Comparison of ENCODE assay signal across 31 cellular contexts in genomic region chr6:71491844-71492243, GRCh38.
"Had no signal": no experiment of that assay in that cellular context is flagged by ENCODE, and none has a peak within 500 bp of the region (broad histone marks: within the 10 kb centered on the region; RNA-seq: fewer than 3 reads in every experiment).

No MANE protein-coding gene starts in this region.

- H3K27ac ChIP-seq: adrenal gland, body of pancreas, brain microvascular endothelial cell, breast epithelium, VCaP had no signal

- H3K36me3 ChIP-seq: adrenal gland, brain microvascular endothelial cell, breast epithelium had no signal

- H3K4me3 ChIP-seq: adrenal gland, body of pancreas, breast epithelium had no signal

- ATAC-seq: activated CD8-positive, alpha-beta T cell treated with anti-CD3 and anti-CD28 coated beads for 36 hours; activated naive CD4-positive, alpha-beta T cell treated with anti-CD3 and anti-CD28 coated beads, Interleukin-2, amount 50 U/mL, for 72 hours; activated T-cell treated with anti-CD3 and anti-CD28 coated beads, Interleukin-2, amount 50 U/mL, for 4 hours; activated T-cell treated with anti-CD3 and anti-CD28 coated beads, Interleukin-2, amount 50 U/mL, for 72 hours; activated T-helper 17 cell treated with anti-CD3 and anti-CD28 coated beads, Interleukin-2, amount 50 U/mL, for 72 hours; body of pancreas had no signal

- H3K4me1 ChIP-seq: breast epithelium had no signal

- H3K27me3 ChIP-seq: adrenal gland, body of pancreas, brain microvascular endothelial cell, breast epithelium had no signal

- H3K9me3 ChIP-seq: adrenal gland, body of pancreas, breast epithelium had no signal

- DNase-seq: activated B cell treated with CpG ODN at 0.5 μM for 24 hours; activated CD4-positive, alpha-beta memory T cell treated with anti-CD3 and anti-CD28 coated beads for 36 hours; activated CD4-positive, alpha-beta T cell treated with anti-CD3 and anti-CD28 coated beads for 4 hours; activated CD4-positive, alpha-beta T cell treated with anti-CD3 and anti-CD28 coated beads, Interleukin-2, amount 10 ng/mL, durations not matched to agents 24 days and 14 days; activated CD4-positive, alpha-beta T cell treated with anti-CD3 and anti-CD28 coated beads, Interleukin-2, amount 50 U/mL, for 1 hour; activated CD4-positive, alpha-beta T cell treated with anti-CD3 and anti-CD28 coated beads, Interleukin-2, amount 50 U/mL, for 4 hours; activated CD4-positive, CD25-positive, alpha-beta regulatory T cell treated with anti-CD3 and anti-CD28 coated beads, Interleukin-2, amount 50 U/mL, for 72 hours; activated CD8-positive, alpha-beta memory T cell treated with anti-CD3 and anti-CD28 coated beads, Interleukin-2, amount 50 U/mL, for 4 hours; activated CD8-positive, alpha-beta T cell treated with anti-CD3 and anti-CD28 coated beads for 36 hours; activated effector memory CD4-positive, alpha-beta T cell treated with anti-CD3 and anti-CD28 coated beads, Interleukin-2, amount 50 U/mL, for 16 hours; activated gamma-delta T cell treated with Interleukin-2 at 50 U/mL for 16 hours; activated naive CD4-positive, alpha-beta T cell; activated naive CD4-positive, alpha-beta T cell treated with anti-CD3 and anti-CD28 coated beads for 36 hours; activated naive CD4-positive, alpha-beta T cell treated with anti-CD3 and anti-CD28 coated beads, Interleukin-2, amount 50 U/mL, for 16 hours; activated naive CD8-positive, alpha-beta T cell treated with anti-CD3 and anti-CD28 coated beads for 36 hours; activated T-cell treated with anti-CD3 and anti-CD28 coated beads for 4 hours; activated T-cell treated with anti-CD3 and anti-CD28 coated beads, Interleukin-2, amount 50 U/mL, for 1 hour; activated T-cell treated with anti-CD3 and anti-CD28 coated beads, Interleukin-2, amount 50 U/mL, for 4 hours; activated T-cell treated with anti-CD3 and anti-CD28 coated beads, Interleukin-2, amount 50 U/mL, for 72 hours; adrenal gland; amniotic stem cell; aorta; body of pancreas; brain microvascular endothelial cell; central memory CD4-positive, alpha-beta T cell; T-helper 2 cell; T-helper 9 cell had no signal
